ENCODE assay signal across 9 cellular contexts in the genomic region with DNA sequence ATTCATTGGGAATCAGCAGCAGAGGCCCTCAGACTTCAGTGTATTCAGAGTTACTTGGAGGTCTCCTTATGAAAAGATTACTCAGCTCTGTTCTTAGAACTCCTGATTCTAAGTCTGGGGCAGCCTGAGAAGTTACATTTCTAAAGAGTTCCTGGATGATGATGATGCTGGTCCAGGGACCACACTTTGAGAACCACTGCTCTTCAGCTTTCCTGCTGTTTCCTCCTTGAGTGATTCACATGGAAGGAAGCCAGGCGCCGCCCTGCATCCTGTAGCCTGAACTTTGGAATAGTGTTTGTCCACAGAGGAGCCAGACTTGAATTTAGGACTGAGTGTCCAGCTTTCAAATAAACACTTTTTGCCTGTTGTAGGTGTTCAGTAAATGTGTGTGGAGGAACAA. TPM values are rescaled to one million over a fixed set of nuclear protein-coding genes. Genes with fewer than 3 reads are reported as not detected.
A peak's percentile ranks its signal among the peaks of the same experiment; 100 is the strongest.
DNase-seq lines count a peak whose midpoint lies in the region; TF ChIP-seq lines count a peak whose summit lies in the region.
"Had no signal": no experiment of that assay in that cellular context is flagged by ENCODE, and none has a peak within 500 bp of the region (broad histone marks: within the 10 kb centered on the region; RNA-seq: fewer than 3 reads in every experiment).

No MANE protein-coding gene starts in this region.

- H3K79me2 ChIP-seq in Karpas-422 (ENCODE audit: low read length), result peaks cover 74% of the 10 kb centered on the region

- H3K36me3 ChIP-seq in Karpas-422 (ENCODE audit: insufficient read depth, low read length), result peaks cover 5% of the 10 kb centered on the region; the same call in 1 of the 2 replicates
- H3K36me3 ChIP-seq in mucosa of rectum (ENCODE audit: control insufficient read depth in 2 of 2, insufficient read depth in 2 of 2, low read length in 2 of 2), result peaks cover 7 to 10% of the 10 kb centered on the region in 2 donors
- H3K36me3 ChIP-seq in effector memory CD4-positive, alpha-beta T cell (ENCODE audit: control insufficient read depth, insufficient read depth, low read length), result peaks cover 13% of the 10 kb centered on the region

- peak; percentile 63 for DNase-seq in 8988T
- no peak for DNase-seq in Karpas-422
- peak; percentile 70 for DNase-seq in choroid plexus epithelial cell (ENCODE audit: low read depth)
- no peak for DNase-seq in G401 (ENCODE audit: low spot score)
- no peak for DNase-seq in SHP77 (lab: John Stamatoyannopoulos, UW)
- DNase-seq in activated gamma-delta T cell (lab: John Stamatoyannopoulos, UW), result no peak
- no peak for DNase-seq in effector memory CD4-positive, alpha-beta T cell
- DNase-seq: T-helper 1 cell had no signal

- H3K9me2 ChIP-seq in Karpas-422 (replicated peaks; ENCODE audit: insufficient read depth, low read length), result no peaks in the 10 kb centered on the region

- peak overlapping the region; percentile 87 for H3K4me2 ChIP-seq in Karpas-422 (ENCODE audit: low read depth, low read length, poor library complexity, severe bottlenecking)

- in situ Hi-C loops in G401 (cut with HindIII; ENCODE audit: low sequenced_read_pairs), result no loop called here

- H3K27me3 ChIP-seq in Karpas-422 (ENCODE audit: low read length) (no peaks in the 10 kb centered on the region), mucosa of rectum (ENCODE audit: control insufficient read depth in 2 of 2, insufficient read depth in 2 of 2, low read length in 2 of 2) (no peaks in the 10 kb centered on the region)
- no peaks in the 10 kb centered on the region for H3K27me3 ChIP-seq in effector memory CD4-positive, alpha-beta T cell (replicated peaks; ENCODE audit: control insufficient read depth, insufficient read depth, low read length, poor library complexity, severe bottlenecking)

- H3K4me3 ChIP-seq in Karpas-422 (ENCODE audit: low read length) (no peak overlapping the region), choroid plexus epithelial cell (ENCODE audit: low read depth, low read length) (no peak overlapping the region), mucosa of rectum (ENCODE audit: low read length in 2 of 2) (peak overlapping the region in 1 of 2 donors; percentile 33)
- no peak overlapping the region for H3K4me3 ChIP-seq in effector memory CD4-positive, alpha-beta T cell (ENCODE audit: insufficient read depth, low read depth, low read length, poor library complexity, severe bottlenecking)

- H4K20me1 ChIP-seq in Karpas-422 (ENCODE audit: insufficient read depth, low read depth, low read length), result peaks cover 47% of the 10 kb centered on the region

- TF ChIP-seq CTCF in choroid plexus epithelial cell (conservative IDR thresholded peaks at IDR 0.05; ENCODE audit: low read depth, low read length), result no peak

- H3K4me1 ChIP-seq in Karpas-422 (ENCODE audit: low read length), result peaks cover 39% of the 10 kb centered on the region
- H3K4me1 ChIP-seq in mucosa of rectum (ENCODE audit: control insufficient read depth in 2 of 2, insufficient read depth in 2 of 2, low read length in 2 of 2), result peaks cover 26 to 39% of the 10 kb centered on the region in 2 donors
- peaks cover 15% of the 10 kb centered on the region for H3K4me1 ChIP-seq in effector memory CD4-positive, alpha-beta T cell (ENCODE audit: control insufficient read depth, insufficient read depth, low read length, poor library complexity, severe bottlenecking)

- no peak overlapping the region for H2AFZ ChIP-seq in Karpas-422 (ENCODE audit: low read length)

- no peaks in the 10 kb centered on the region for H3K9me3 ChIP-seq in Karpas-422 (ENCODE audit: low read length)
- no peaks in the 10 kb centered on the region for H3K9me3 ChIP-seq in mucosa of rectum (ENCODE audit: control insufficient read depth in 2 of 2, low read length in 2 of 2)
- H3K9me3 ChIP-seq in effector memory CD4-positive, alpha-beta T cell (ENCODE audit: control insufficient read depth, low read length), result no peaks in the 10 kb centered on the region

- H3K27ac ChIP-seq in Karpas-422 (ENCODE audit: low read length), result no peak overlapping the region
- peak overlapping the region; percentile 98 for H3K27ac ChIP-seq in mucosa of rectum (ENCODE audit: low read depth in 2 of 2, low read length in 2 of 2)
- no peak overlapping the region for H3K27ac ChIP-seq in effector memory CD4-positive, alpha-beta T cell (ENCODE audit: insufficient read depth, low read length, poor library complexity, severe bottlenecking)

- no peak overlapping the region for H3K9ac ChIP-seq in Karpas-422 (ENCODE audit: low read length)
- peak overlapping the region in 1 of 2 donors; percentile 9 for H3K9ac ChIP-seq in mucosa of rectum (ENCODE audit: low read depth in 1 of 2, low read length in 2 of 2)

RNA-seq across cellular contexts. Expression of gene CEBPG, which starts 2.9 kb away (rescaled TPM):
- 42.7 and 47.3 TPM in 2 replicates for total RNA-seq in Karpas-422 (2014; rRNA removed; shearing (Covaris generic); ENCODE audit: low replicate concordance)
- total RNA-seq in G401 (2014; rRNA removed; shearing (Covaris generic)), result 8.2 and 22.1 TPM in 2 replicates

Comparison
In these comparisons a context has a peak if more than half of its experiments do, and no peak if none do; other contexts are left out.
1. DNase-seq: peak in 8988T (single experiment) and choroid plexus epithelial cell (single experiment); none in Karpas-422 (single experiment), G401 (single experiment), SHP77 (0 of 2), activated gamma-delta T cell (single experiment) and effector memory CD4-positive, alpha-beta T cell (0 of 3).
2. H3K27ac ChIP-seq: peak in mucosa of rectum (2 of 2); none in Karpas-422 (single experiment) and effector memory CD4-positive, alpha-beta T cell (single experiment).